ENCODE assay signal across 11 cellular contexts in the genomic region with DNA sequence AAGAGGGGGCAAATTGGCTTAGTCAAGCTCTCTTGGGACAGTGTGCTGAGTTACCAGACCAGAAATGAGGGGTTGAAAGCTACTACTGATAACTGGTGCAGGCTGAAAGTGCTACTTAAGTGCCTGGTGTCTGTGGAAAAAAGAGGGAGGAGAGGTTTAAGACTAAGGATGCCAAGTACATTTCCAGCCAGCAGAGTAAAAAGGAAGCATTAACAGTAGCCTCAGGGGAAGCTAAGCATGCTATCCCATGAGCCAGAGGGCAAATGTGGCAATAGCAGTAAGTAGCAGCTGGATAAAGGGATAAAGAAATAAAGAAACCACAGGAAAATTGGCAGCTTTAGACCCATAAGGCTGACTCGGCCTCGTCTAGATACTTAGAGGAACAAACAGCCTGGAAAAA.
DNase-seq lines count a peak whose midpoint lies in the region; ATAC-seq, FAIRE-seq and TF ChIP-seq lines count a peak whose summit lies in the region.
"Had no signal": no experiment of that assay in that cellular context is flagged by ENCODE, and none has a peak within 500 bp of the region (broad histone marks: within the 10 kb centered on the region; RNA-seq: fewer than 3 reads in every experiment).

No MANE protein-coding gene starts in this region.

- POLR2A ChIA-PET in IMR-90 (lab: Charles Lee; ENCODE audit: unreplicated experiment) (no interaction called here), WTC11 (lab: Charles Lee) (no interaction called here)

- no peaks in the 10 kb centered on the region for H3K27me3 ChIP-seq in IMR-90 (ENCODE audit: control insufficient read depth, insufficient read depth, low read length)

- peaks cover 3% of the 10 kb centered on the region; the same call in 1 of the 2 replicates for H3K9me3 Mint-ChIP-seq in WTC11
- H3K9me3 Mint-ChIP-seq: activated naive CD8-positive, alpha-beta T cell treated with anti-CD3 and anti-CD28 coated beads, Interleukin-2, amount 10 ng/mL, durations not matched to agents 7 days and 5 days; nephron; stimulated activated naive CD8-positive, alpha-beta T cell treated with anti-CD3 and anti-CD28 coated beads, Interleukin-15, amount 100 ng/mL, for 72 hours had no signal

- H2BK5ac ChIP-seq in IMR-90 (ENCODE audit: low read depth, low read length, poor library complexity, severe bottlenecking), result no peak overlapping the region

- no peak overlapping the region for H3K9ac ChIP-seq in IMR-90 (ENCODE audit: low read depth, low read length)
- no peak overlapping the region for H3K9ac ChIP-seq in kidney (ENCODE audit: low read length in 2 of 2)

- H3K79me1 ChIP-seq in IMR-90 (ENCODE audit: low read depth in 1 of 2, low read length in 2 of 2), result no peaks in the 10 kb centered on the region

- in situ Hi-C loops in IMR-90 (cut with MboI; ENCODE audit: low sequenced_read_pairs), result no loop called here

- peak overlapping the region; percentile 26; the same call in 1 of the 2 replicates for H3K23ac ChIP-seq in IMR-90 (ENCODE audit: low read depth, low read length)

- 0 out of 3 replicates have a peak overlapping the region, but pooled peaks have one; percentile 13 for H2BK15ac ChIP-seq in IMR-90 (ENCODE audit: low read depth, low read length)

- H3K4me1 Mint-ChIP-seq in WTC11, result peaks cover 27% of the 10 kb centered on the region
- H3K4me1 Mint-ChIP-seq: activated naive CD8-positive, alpha-beta T cell treated with anti-CD3 and anti-CD28 coated beads, Interleukin-2, amount 10 ng/mL, durations not matched to agents 7 days and 5 days; nephron; stimulated activated naive CD8-positive, alpha-beta T cell treated with anti-CD3 and anti-CD28 coated beads, Interleukin-15, amount 100 ng/mL, for 72 hours had no signal

- no peak for TF ChIP-seq POLR2A in IMR-90 (IDR thresholded peaks at IDR 0.05; ENCODE audit: low read depth, low read length)
- no peak for TF ChIP-seq POLR2A in GM12891 (IDR thresholded peaks at IDR 0.05; ENCODE audit: low read depth, low read length)

- H2AK5ac ChIP-seq in IMR-90 (ENCODE audit: low read depth, low read length), result no peak overlapping the region

- H3K36me3 ChIP-seq in IMR-90 (ENCODE audit: control insufficient read depth, insufficient read depth, low read length) (no peaks in the 10 kb centered on the region), kidney (ENCODE audit: control insufficient read depth in 1 of 2, insufficient read depth in 2 of 2, low read length in 2 of 2) (no peaks in the 10 kb centered on the region)

- H3K27ac ChIP-seq in IMR-90 (ENCODE audit: insufficient read depth, low read length), result no peak overlapping the region
- no peak overlapping the region for H3K27ac ChIP-seq in kidney (ENCODE audit: low read depth in 2 of 2, low read length in 2 of 2)

- H3K14ac ChIP-seq in IMR-90 (replicated peaks; ENCODE audit: low read depth, low read length), result peak overlapping the region; percentile 20; the same call in 1 of the 2 replicates

- no peak overlapping the region; the same call in 1 of the 2 replicates for H2BK20ac ChIP-seq in IMR-90 (ENCODE audit: low read depth, low read length)

- intact Hi-C loops in IMR-90 (cut with micrococcal nuclease), result loop anchor here (5.0 kb wide), 1 partner anchor 197 kb away; a partner anchor contains a TSS
- intact Hi-C loops in kidney (cut with DNase I), result no loop called here

- dilution Hi-C loops in IMR-90 (cut with HindIII; ENCODE audit: low sequenced_read_pairs, unreplicated experiment), result no loop called here

- H4K91ac ChIP-seq in IMR-90 (ENCODE audit: insufficient read depth, low read depth, low read length), result no peak overlapping the region

- H3K4me3 ChIP-seq in AG09309 (ENCODE audit: control insufficient read depth, low read depth, low read length) (no peak overlapping the region), IMR-90 (ENCODE audit: insufficient read depth, low read depth, low read length) (no peak overlapping the region), kidney (ENCODE audit: low read length in 2 of 2) (no peak overlapping the region)

- peak overlapping the region; percentile 16 for H3K27ac Mint-ChIP-seq in WTC11
- H3K27ac Mint-ChIP-seq: activated naive CD8-positive, alpha-beta T cell treated with anti-CD3 and anti-CD28 coated beads, Interleukin-2, amount 10 ng/mL, durations not matched to agents 7 days and 5 days; nephron; stimulated activated naive CD8-positive, alpha-beta T cell treated with anti-CD3 and anti-CD28 coated beads, Interleukin-15, amount 100 ng/mL, for 72 hours had no signal

- 0 out of 2 replicates have a peak overlapping the region, but pooled peaks have one; percentile 0 for H3K4ac ChIP-seq in IMR-90 (ENCODE audit: low read depth, low read length)

- BruUV-seq in IMR-90 (replicated peaks; lab: Mats Ljungman, UMichigan), result no TSS peak

- no peaks in the 10 kb centered on the region for H3K27me3 Mint-ChIP-seq in WTC11 (ENCODE audit: low read depth)
- H3K27me3 Mint-ChIP-seq: activated naive CD8-positive, alpha-beta T cell treated with anti-CD3 and anti-CD28 coated beads, Interleukin-2, amount 10 ng/mL, durations not matched to agents 7 days and 5 days; stimulated activated naive CD8-positive, alpha-beta T cell treated with anti-CD3 and anti-CD28 coated beads, Interleukin-15, amount 100 ng/mL, for 72 hours had no signal

- TF ChIP-seq CTCF in AG09309 (IDR thresholded peaks at IDR 0.05; ENCODE audit: control insufficient read depth, insufficient read depth, low read depth, low read length, missing control alignments) (no peak), IMR-90 (conservative IDR thresholded peaks at IDR 0.05; ENCODE audit: low read depth, low read length) (no peak), WTC11 (IDR thresholded peaks at IDR 0.05) (no peak), kidney (IDR thresholded peaks at IDR 0.05; ENCODE audit: borderline replicate concordance, extremely low read depth, insufficient read depth) (no peak)

- H2BK120ac ChIP-seq in IMR-90 (ENCODE audit: low read depth, low read length), result no peak overlapping the region

- no peak overlapping the region; a peak in 1 of 4 replicates for H4K8ac ChIP-seq in IMR-90 (ENCODE audit: low read depth in 2 of 2, low read length in 2 of 2)

- H4K5ac ChIP-seq in IMR-90 (ENCODE audit: low read depth, low read length), result no peak overlapping the region

- CTCF ChIA-PET in IMR-90 (lab: Yijun Ruan, JAX) (no interaction called here), WTC11 (lab: Charles Lee) (interaction anchor here (1.0 kb wide), 1 partner anchor 129 kb away, joined by 3 read pairs; no protein-coding TSS in a partner anchor)

- no peak overlapping the region for H3K4me3 Mint-ChIP-seq in WTC11
- H3K4me3 Mint-ChIP-seq: activated naive CD8-positive, alpha-beta T cell treated with anti-CD3 and anti-CD28 coated beads, Interleukin-2, amount 10 ng/mL, durations not matched to agents 7 days and 5 days; nephron; stimulated activated naive CD8-positive, alpha-beta T cell treated with anti-CD3 and anti-CD28 coated beads, Interleukin-15, amount 100 ng/mL, for 72 hours had no signal

- peaks cover 2% of the 10 kb centered on the region; the same call in 1 of the 2 replicates for H3K9me1 ChIP-seq in IMR-90 (ENCODE audit: insufficient read depth, low read length)

- H3K56ac ChIP-seq in IMR-90 (ENCODE audit: extremely low read depth, insufficient read depth, low read length), result no peak overlapping the region

- H3K9me3 ChIP-seq in IMR-90 (ENCODE audit: control insufficient read depth, insufficient read depth, low read length) (no peaks in the 10 kb centered on the region), kidney (ENCODE audit: control insufficient read depth in 1 of 2, low read length in 2 of 2) (no peaks in the 10 kb centered on the region)

- no CpG with 5 or more reads among the region's 2 CpGs for WGBS in IMR-90 (ENCODE audit: extremely low coverage in 2 of 2, insufficient read length in 1 of 2), 2 experiments

- no peak for TF ChIP-seq RAD21 in IMR-90 (IDR thresholded peaks at IDR 0.05; ENCODE audit: low read length)

- no peaks in the 10 kb centered on the region for H4K20me1 ChIP-seq in IMR-90 (ENCODE audit: insufficient read depth, low read length)

- H3K4me1 ChIP-seq in IMR-90 (ENCODE audit: control insufficient read depth, insufficient read depth, low read length) (peaks cover 4% of the 10 kb centered on the region; the same call in 1 of the 2 replicates), kidney (ENCODE audit: control insufficient read depth in 1 of 2, insufficient read depth in 1 of 2, low read depth in 1 of 2, low read length in 2 of 2) (no peaks in the 10 kb centered on the region)

- ATAC-seq in IMR-90 (ENCODE audit: low read depth) (peak; percentile 92), WTC11 (peak; percentile 84), GM18870 (IDR thresholded peaks at IDR 0.05; ENCODE audit: unreplicated experiment) (no peak)
- ATAC-seq: stimulated activated naive CD8-positive, alpha-beta T cell treated with anti-CD3 and anti-CD28 coated beads, Interleukin-15, amount 100 ng/mL, for 72 hours had no signal

- no peak overlapping the region for H2AFZ ChIP-seq in IMR-90 (replicated peaks; ENCODE audit: low read length, poor library complexity)

- no peak overlapping the region for H3K18ac ChIP-seq in IMR-90 (ENCODE audit: low read depth, low read length)

- no peak overlapping the region for H2AK9ac ChIP-seq in IMR-90 (replicated peaks; ENCODE audit: low read depth, low read length, poor library complexity)

- DNase-seq in AG09309 (ENCODE audit: low read depth) (peak; percentile 97), IMR-90 (peak; percentile 92), WTC11 (ENCODE audit: low spot score) (no peak), iris pigment epithelial cell (ENCODE audit: low read depth) (peak; percentile 90), RCC 7860 (ENCODE audit: low spot score) (no peak), GM12891 (ENCODE audit: insufficient read length, low spot score) (no peak), kidney (no peak)
- DNase-seq: activated naive CD8-positive, alpha-beta T cell treated with anti-CD3 and anti-CD28 coated beads, Interleukin-2, amount 10 ng/mL, durations not matched to agents 7 days and 5 days; stimulated activated naive CD8-positive, alpha-beta T cell treated with anti-CD3 and anti-CD28 coated beads, Interleukin-15, amount 100 ng/mL, for 72 hours had no signal

- FAIRE-seq in RCC 7860 (lab: Jason Lieb, UNC) (no peak), GM12891 (lab: Jason Lieb, UNC) (no peak), kidney (lab: Jason Lieb, UNC) (no peak)

- no peaks in the 10 kb centered on the region; the same call in 1 of the 2 replicates for H3K36me3 Mint-ChIP-seq in WTC11

- no peak overlapping the region for H3K4me2 ChIP-seq in IMR-90 (ENCODE audit: low read depth, low read length)

TF ChIP-seq in WTC11, 78 proteins besides CTCF, POLR2A, EP300 and RAD21 (continues in another document):
- no peak for TF ChIP-seq SMAD4 (CRISPR knock-in tag; IDR thresholded peaks at IDR 0.05)
- TF ChIP-seq ESRRA (CRISPR knock-in tag; IDR thresholded peaks at IDR 0.05; ENCODE audit: borderline replicate concordance), result no peak
- TF ChIP-seq ELF4 (CRISPR knock-in tag; IDR thresholded peaks at IDR 0.05; ENCODE audit: low read depth), result no peak

TF ChIP-seq in GM12891, 5 proteins besides CTCF, POLR2A, EP300 and RAD21:
- TF ChIP-seq TAF1 (IDR thresholded peaks at IDR 0.05; ENCODE audit: low read depth, low read length), result no peak
- no peak for TF ChIP-seq PAX5 (IDR thresholded peaks at IDR 0.05; ENCODE audit: insufficient read depth, low read length, severe bottlenecking)
- no peak for TF ChIP-seq SPI1 (IDR thresholded peaks at IDR 0.05; ENCODE audit: low read depth, low read length)
- TF ChIP-seq POU2F2 (IDR thresholded peaks at IDR 0.05; ENCODE audit: low read depth, low read length), result no peak
- no peak for TF ChIP-seq POLR2AphosphoS5 (IDR thresholded peaks at IDR 0.05; ENCODE audit: low read depth, low read length)
TF ChIP-seq in GM12891: peak in this region for 0.

Comparison
In these comparisons a context has a peak if more than half of its experiments do, and no peak if none do; other contexts are left out.
1. DNase-seq: peak in AG09309 (single experiment), IMR-90 (single experiment) and iris pigment epithelial cell (single experiment); none in WTC11 (single experiment), RCC 7860 (single experiment), GM12891 (single experiment) and kidney (single experiment).